8 cellular contexts compared by ENCODE assay signal in genomic region chrX:12974217-12974796, GRCh38. TPM values are rescaled to one million over a fixed set of nuclear protein-coding genes. Genes with fewer than 3 reads are reported as not detected.
DNase-seq lines count a peak whose midpoint lies in the region; ATAC-seq, FAIRE-seq and TF ChIP-seq lines count a peak whose summit lies in the region.

No MANE protein-coding gene starts in this region.

- peak overlapping the region; percentile 99 for H3K9ac ChIP-seq in SU-DHL-6 (ENCODE audit: low read length)
- peak overlapping the region; percentile 92 for H3K9ac ChIP-seq in smooth muscle cell (ENCODE audit: low read depth)

- H3K4me1 ChIP-seq in BE2C (no peaks in the 10 kb centered on the region), smooth muscle cell (ENCODE audit: low read depth) (peaks cover 37% of the 10 kb centered on the region)

- H3K27ac ChIP-seq in SU-DHL-6 (ENCODE audit: low read depth, low read length) (peak overlapping the region; percentile 99), smooth muscle cell (ENCODE audit: low read depth) (peak overlapping the region; percentile 90)

- peak overlapping the region; percentile 94 to 99 (median 96) for H3K4me3 Mint-ChIP-seq in immature natural killer cell

- peak overlapping the region; percentile 92 to 98 (median 98) for H3K27ac Mint-ChIP-seq in immature natural killer cell

- H3K4me2 ChIP-seq in SU-DHL-6 (ENCODE audit: low read depth, low read length, poor library complexity, severe bottlenecking) (peak overlapping the region; percentile 100), smooth muscle cell (peak overlapping the region; percentile 86)

- H3K4me3 ChIP-seq in BE2C (ENCODE audit: low read depth, low read length) (0 out of 2 replicates have a peak overlapping the region, but pooled peaks have one; percentile 89), SU-DHL-6 (ENCODE audit: insufficient read depth, low read length, poor library complexity, severe bottlenecking) (peak overlapping the region; percentile 68), bronchial epithelial cell (ENCODE audit: low read depth, low read length) (peak overlapping the region; percentile 86), smooth muscle cell (peak overlapping the region; percentile 98)

- peaks cover 0 to 2% (median 0%) of the 10 kb centered on the region in 6 donors for H3K9me3 Mint-ChIP-seq in immature natural killer cell

- peaks cover 26 to 36% (median 31%) of the 10 kb centered on the region in 3 donors for H3K36me3 Mint-ChIP-seq in immature natural killer cell

- peaks cover 36 to 50% (median 49%) of the 10 kb centered on the region in 3 donors for H3K27me3 Mint-ChIP-seq in immature natural killer cell (ENCODE audit: low read depth in 3 of 3)

- DNase-seq in BE2C: no peak
- peak; percentile 59 for DNase-seq in bronchial epithelial cell (ENCODE audit: low read depth)
- DNase-seq in immature natural killer cell: peak in 1 of 3 donors; percentile 51
- DNase-seq in smooth muscle cell (lab: John Stamatoyannopoulos, UW; ENCODE audit: unreplicated experiment): peak; percentile 47

- H4K20me1 ChIP-seq in SU-DHL-6 (ENCODE audit: low read depth, low read length) (no peaks in the 10 kb centered on the region), smooth muscle cell (ENCODE audit: low read depth) (peaks cover 31% of the 10 kb centered on the region)

- FAIRE-seq in bronchial epithelial cell (lab: Jason Lieb, UNC): no peak

- H3K9me3 ChIP-seq in BE2C (no peaks in the 10 kb centered on the region), SU-DHL-6 (ENCODE audit: insufficient read depth, low read length) (no peaks in the 10 kb centered on the region), smooth muscle cell (replicated peaks; ENCODE audit: low read depth) (no peaks in the 10 kb centered on the region)

- H2AFZ ChIP-seq in SU-DHL-6 (ENCODE audit: low read depth, low read length, severe bottlenecking): no peak overlapping the region
- H2AFZ ChIP-seq in smooth muscle cell (ENCODE audit: low read depth): peak overlapping the region; percentile 63

- H3K36me3 ChIP-seq in BE2C (no peaks in the 10 kb centered on the region), SU-DHL-6 (ENCODE audit: low read length) (peaks cover 20% of the 10 kb centered on the region), bronchial epithelial cell (ENCODE audit: control insufficient read depth, insufficient read depth, low read length) (peaks cover 3% of the 10 kb centered on the region), smooth muscle cell (ENCODE audit: low read depth) (no peaks in the 10 kb centered on the region)

- H3K4me1 Mint-ChIP-seq in immature natural killer cell: peaks cover 67 to 82% of the 10 kb centered on the region in 2 donors

- peak; percentile 1 for ATAC-seq in HG02973 (IDR thresholded peaks at IDR 0.05; ENCODE audit: unreplicated experiment)
- no peak for ATAC-seq in HG03378 (IDR thresholded peaks at IDR 0.05; ENCODE audit: unreplicated experiment)
- no peak for ATAC-seq in HG03520 (IDR thresholded peaks at IDR 0.05; ENCODE audit: unreplicated experiment)

- no peak for TF ChIP-seq CTCF in BE2C (IDR thresholded peaks at IDR 0.05; ENCODE audit: low read depth, low read length)
- no peak for TF ChIP-seq CTCF in SU-DHL-6 (IDR thresholded peaks at IDR 0.05; ENCODE audit: insufficient read depth, low read length, poor library complexity, severe bottlenecking)
- no peak for TF ChIP-seq CTCF in bronchial epithelial cell (IDR thresholded peaks at IDR 0.05; ENCODE audit: insufficient read depth, low read length, severe bottlenecking)
- TF ChIP-seq CTCF in smooth muscle cell (IDR thresholded peaks at IDR 0.05; ENCODE audit: borderline replicate concordance, insufficient read depth, poor library complexity, severe bottlenecking): no peak

- H3K9me2 ChIP-seq in SU-DHL-6 (replicated peaks; ENCODE audit: insufficient read depth, low read length): no peaks in the 10 kb centered on the region

- peaks cover 32% of the 10 kb centered on the region for H3K79me2 ChIP-seq in SU-DHL-6 (ENCODE audit: insufficient read depth, low read length)
- peaks cover 36% of the 10 kb centered on the region for H3K79me2 ChIP-seq in smooth muscle cell (ENCODE audit: low read depth)

- H3K27me3 ChIP-seq in BE2C (no peaks in the 10 kb centered on the region), SU-DHL-6 (ENCODE audit: low read length) (no peaks in the 10 kb centered on the region), bronchial epithelial cell (ENCODE audit: control insufficient read depth, insufficient read depth, low read length) (no peaks in the 10 kb centered on the region), smooth muscle cell (ENCODE audit: low read depth) (no peaks in the 10 kb centered on the region)

- H3F3A ChIP-seq in SU-DHL-6 (ENCODE audit: insufficient read depth): peaks cover 85% of the 10 kb centered on the region
- H3F3A ChIP-seq in smooth muscle cell (ENCODE audit: low read depth): peaks cover 32% of the 10 kb centered on the region

- WGBS in smooth muscle cell (ENCODE audit: low lambda C conversion rate): 6% methylated on average over 14 of the region's 14 CpGs

RNA-seq across cellular contexts. Expression of gene TMSB4X, which starts 0.6 kb away (rescaled TPM):
- polyA plus RNA-seq in BE2C (2012; ENCODE audit: insufficient read depth, insufficient read length, low read depth): 656 TPM
- total RNA-seq in bronchial epithelial cell (3,174 and 3,370 TPM in 2 replicates), smooth muscle cell (9,386 and 9,721 TPM in 2 replicates)
- polyA plus RNA-seq in immature natural killer cell (over 10,000 TPM; 26,219 to 39,735 (median 28,691) TPM), smooth muscle cell (11,762 and 12,637 TPM in 2 replicates)
